Comparison of ENCODE assay signal across 21 cellular contexts in the genomic region with DNA sequence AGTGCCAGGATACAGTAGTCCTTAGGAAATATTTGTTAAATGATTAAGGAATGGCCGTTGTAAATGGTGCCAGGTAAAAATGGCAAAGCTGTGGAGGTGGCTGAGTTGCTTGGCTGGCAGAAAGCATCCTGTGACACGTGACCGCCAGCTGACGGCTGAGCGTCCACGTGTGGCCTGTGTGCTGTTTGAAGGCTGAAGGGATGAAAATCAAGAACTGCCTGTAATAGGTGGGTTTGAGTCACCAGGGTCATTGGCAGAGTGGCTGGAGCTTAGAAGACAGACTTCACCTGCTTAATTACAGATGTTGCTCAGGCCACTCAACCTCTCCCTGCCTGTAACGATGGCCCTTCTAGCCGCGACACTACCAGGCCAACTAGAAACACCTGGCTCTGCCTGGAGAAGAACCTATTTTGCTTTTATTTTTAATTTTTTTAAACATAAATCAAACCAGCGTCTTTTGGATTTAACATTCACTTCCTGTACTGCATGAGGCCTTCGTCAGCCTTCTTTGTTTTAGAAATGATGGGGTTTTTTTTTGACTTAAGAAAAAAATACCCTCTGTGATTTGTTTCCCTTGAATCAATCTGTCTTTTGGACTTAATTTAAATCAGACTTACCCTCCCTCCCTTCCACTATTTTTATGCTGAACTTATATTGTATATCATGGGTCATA.
DNase-seq lines count a peak whose midpoint lies in the region; ATAC-seq, FAIRE-seq and TF ChIP-seq lines count a peak whose summit lies in the region.
"Had no signal": no experiment of that assay in that cellular context is flagged by ENCODE, and none has a peak within 500 bp of the region (broad histone marks: within the 10 kb centered on the region; RNA-seq: fewer than 3 reads in every experiment).

No MANE protein-coding gene starts in this region.

- TF ChIP-seq CTCF in kidney (IDR thresholded peaks at IDR 0.05; ENCODE audit: borderline replicate concordance, extremely low read depth, insufficient read depth), result no peak

- H3K27ac ChIP-seq in kidney (ENCODE audit: low read depth in 2 of 2, low read length in 2 of 2), result no peak overlapping the region
- H3K27ac ChIP-seq: thoracic aorta had no signal

- no peaks in the 10 kb centered on the region for H3K36me3 ChIP-seq in kidney (ENCODE audit: control insufficient read depth in 1 of 2, insufficient read depth in 2 of 2, low read length in 2 of 2)
- H3K36me3 ChIP-seq: thoracic aorta had no signal

- no peaks in the 10 kb centered on the region for H3K9me3 Mint-ChIP-seq in stimulated activated naive CD8-positive, alpha-beta T cell treated with anti-CD3 and anti-CD28 coated beads, Interleukin-15, Interleukin-2, amounts not matched to agents 100 ng/mL and 50 ng/mL, for 24 hours
- H3K9me3 Mint-ChIP-seq: activated T-cell treated with anti-CD3 and anti-CD28 coated beads, Interleukin-2, amount 50 U/mL, for 24 hours; IgD-negative memory B cell had no signal

- no peaks in the 10 kb centered on the region for H3K9me3 ChIP-seq in kidney (ENCODE audit: control insufficient read depth in 1 of 2, low read length in 2 of 2)
- H3K9me3 ChIP-seq: thoracic aorta had no signal

- H3K4me1 ChIP-seq in kidney (ENCODE audit: control insufficient read depth in 1 of 2, insufficient read depth in 1 of 2, low read depth in 1 of 2, low read length in 2 of 2), result peaks cover 0 to 8% of the 10 kb centered on the region in 2 donors

- no peak overlapping the region for H3K4me3 ChIP-seq in kidney (ENCODE audit: low read length in 2 of 2)
- H3K4me3 ChIP-seq: thoracic aorta had no signal

- intact Hi-C loops in kidney (cut with DNase I), result no loop called here

- no peak for FAIRE-seq in kidney (lab: Jason Lieb, UNC)
- FAIRE-seq: keratinocyte had no signal

- H3K4me1 Mint-ChIP-seq in stimulated activated naive CD8-positive, alpha-beta T cell treated with anti-CD3 and anti-CD28 coated beads, Interleukin-15, Interleukin-2, amounts not matched to agents 100 ng/mL and 50 ng/mL, for 24 hours (ENCODE audit: low read depth), result peaks cover 39% of the 10 kb centered on the region

- no peak overlapping the region for H3K4me3 Mint-ChIP-seq in stimulated activated naive CD8-positive, alpha-beta T cell treated with anti-CD3 and anti-CD28 coated beads, Interleukin-15, Interleukin-2, amounts not matched to agents 100 ng/mL and 50 ng/mL, for 24 hours
- H3K4me3 Mint-ChIP-seq: activated T-cell treated with anti-CD3 and anti-CD28 coated beads, Interleukin-2, amount 50 U/mL, for 24 hours; mesothelial cell of epicardium had no signal

- ATAC-seq in stimulated activated naive CD8-positive, alpha-beta T cell treated with anti-CD3 and anti-CD28 coated beads, Interleukin-15, Interleukin-2, amounts not matched to agents 100 U/mL and 50 U/mL, for 24 hours, result no peak
- ATAC-seq in HG03196 (IDR thresholded peaks at IDR 0.05; ENCODE audit: unreplicated experiment), result no peak
- ATAC-seq: sciatic nerve had no signal

- no peak overlapping the region for H3K9ac ChIP-seq in kidney (ENCODE audit: low read length in 2 of 2)

- H3K27ac Mint-ChIP-seq in stimulated activated naive CD8-positive, alpha-beta T cell treated with anti-CD3 and anti-CD28 coated beads, Interleukin-15, Interleukin-2, amounts not matched to agents 100 ng/mL and 50 ng/mL, for 24 hours, result peak overlapping the region; percentile 13
- H3K27ac Mint-ChIP-seq: activated T-cell treated with anti-CD3 and anti-CD28 coated beads, Interleukin-2, amount 50 U/mL, for 24 hours; mesothelial cell of epicardium had no signal

- no peaks in the 10 kb centered on the region for H3K27me3 Mint-ChIP-seq in stimulated activated naive CD8-positive, alpha-beta T cell treated with anti-CD3 and anti-CD28 coated beads, Interleukin-15, Interleukin-2, amounts not matched to agents 100 ng/mL and 50 ng/mL, for 24 hours
- H3K27me3 Mint-ChIP-seq: activated T-cell treated with anti-CD3 and anti-CD28 coated beads, Interleukin-2, amount 50 U/mL, for 24 hours; IgD-negative memory B cell had no signal

- DNase-seq in stimulated activated naive CD8-positive, alpha-beta T cell treated with anti-CD3 and anti-CD28 coated beads, Interleukin-15, Interleukin-2, amounts not matched to agents 100 U/mL and 50 U/mL, for 24 hours, result no peak
- DNase-seq in NCI-H510A treated with DMSO at 0.1 percent for 48 hours (lab: John Stamatoyannopoulos, UW) (peak; percentile 46), left kidney (ENCODE audit: low read depth, low spot score) (peak; percentile 38), T-helper 9 cell (no peak), kidney (no peak), HUDEP-2 (lab: John Stamatoyannopoulos, UW; ENCODE audit: unreplicated experiment in 76 of 76) (no peak)
- DNase-seq: activated CD4-positive, alpha-beta T cell treated with anti-CD3 and anti-CD28 coated beads, Interleukin-2, amount 50 U/mL, for 4 hours; activated T-cell treated with anti-CD3 and anti-CD28 coated beads, Interleukin-2, amount 50 U/mL, for 24 hours; caudate nucleus; effector CD8-positive, alpha-beta T cell; head of caudate nucleus; NCI-H1092; nucleus accumbens; OCI-M1 had no signal

- H3K36me3 Mint-ChIP-seq in stimulated activated naive CD8-positive, alpha-beta T cell treated with anti-CD3 and anti-CD28 coated beads, Interleukin-15, Interleukin-2, amounts not matched to agents 100 ng/mL and 50 ng/mL, for 24 hours (ENCODE audit: low read depth), result no peaks in the 10 kb centered on the region
- H3K36me3 Mint-ChIP-seq: IgD-negative memory B cell, mesothelial cell of epicardium had no signal

Comparison
In these comparisons a context has a peak if more than half of its experiments do, and no peak if none do; other contexts are left out.
1. DNase-seq: peak in NCI-H510A treated with DMSO at 0.1 percent for 48 hours (single experiment) and left kidney (single experiment); none in stimulated activated naive CD8-positive, alpha-beta T cell treated with anti-CD3 and anti-CD28 coated beads, Interleukin-15, Interleukin-2, amounts not matched to agents 100 U/mL and 50 U/mL, for 24 hours (single experiment), T-helper 9 cell (single experiment), kidney (single experiment) and HUDEP-2 (0 of 76).